Comparison of ENCODE assay signal across 10 cellular contexts in genomic region chr3:174397848-174398247, GRCh38.
DNase-seq lines count a peak whose midpoint lies in the region; ATAC-seq, FAIRE-seq and TF ChIP-seq lines count a peak whose summit lies in the region.
"Had no signal": no experiment of that assay in that cellular context is flagged by ENCODE, and none has a peak within 500 bp of the region (broad histone marks: within the 10 kb centered on the region; RNA-seq: fewer than 3 reads in every experiment).

No MANE protein-coding gene starts in this region.

- no peaks in the 10 kb centered on the region for H3K9me3 ChIP-seq in right atrium auricular region
- H3K9me3 ChIP-seq in right cardiac atrium (ENCODE audit: control insufficient read depth, low read length), result no peaks in the 10 kb centered on the region
- H3K9me3 ChIP-seq in WERI-Rb-1 (ENCODE audit: severe bottlenecking), result no peaks in the 10 kb centered on the region

- DNase-seq in right atrium auricular region (ENCODE audit: low spot score), result no peak
- no peak for DNase-seq in right cardiac atrium
- DNase-seq in glomerular visceral epithelial cell (ENCODE audit: extremely low spot score), result peak; percentile 4
- DNase-seq in NCI-H1436 (lab: John Stamatoyannopoulos, UW), result no peak
- DNase-seq in WERI-Rb-1, result no peak
- no peak for DNase-seq in GM19239 (ENCODE audit: insufficient read length, low spot score)
- DNase-seq: activated naive CD8-positive, alpha-beta T cell treated with anti-CD3 and anti-CD28 coated beads, Interleukin-2, amount 50 U/mL, for 24 hours; stimulated activated CD4-positive, alpha-beta T cell treated with anti-CD3 and anti-CD28 coated beads, Interleukin-1b, Interleukin-23, amount 100 ng/mL, for 48 hours had no signal

- ATAC-seq in right cardiac atrium, result no peak
- no peak for ATAC-seq in SK-N-SH treated with all-trans-retinoic acid at 6 μM for 48 hours
- no peak for ATAC-seq in GM21786 (IDR thresholded peaks at IDR 0.05; ENCODE audit: unreplicated experiment)
- ATAC-seq: activated naive CD8-positive, alpha-beta T cell treated with anti-CD3 and anti-CD28 coated beads, Interleukin-2, amount 50 U/mL, for 24 hours had no signal

- H3K4me1 ChIP-seq in right atrium auricular region (no peaks in the 10 kb centered on the region), right cardiac atrium (ENCODE audit: control insufficient read depth, insufficient read depth, low read length) (no peaks in the 10 kb centered on the region)

- intact Hi-C loops in right cardiac atrium (cut with DNase I), result no loop called here

- H3K36me3 ChIP-seq in right atrium auricular region (no peaks in the 10 kb centered on the region), WERI-Rb-1 (no peaks in the 10 kb centered on the region)

- peak; percentile 13 to 66 for TF ChIP-seq CTCF in right atrium auricular region (IDR thresholded peaks at IDR 0.05)
- no peak for TF ChIP-seq CTCF in WERI-Rb-1 (IDR thresholded peaks at IDR 0.05; ENCODE audit: low read depth, low read length)

- H3K27ac ChIP-seq in right atrium auricular region, result no peak overlapping the region
- H3K27ac ChIP-seq in right cardiac atrium (ENCODE audit: low read length), result no peak overlapping the region
- H3K27ac ChIP-seq in WERI-Rb-1, result no peak overlapping the region

- FAIRE-seq in GM19239 (lab: Jason Lieb, UNC), result no peak

- H3K4me3 ChIP-seq in right atrium auricular region, result no peak overlapping the region
- H3K4me3 ChIP-seq in right cardiac atrium (ENCODE audit: low read length), result no peak overlapping the region
- no peak overlapping the region for H3K4me3 ChIP-seq in WERI-Rb-1 (ENCODE audit: low read depth, low read length)

- no peaks in the 10 kb centered on the region for H3K27me3 ChIP-seq in right atrium auricular region
- no peaks in the 10 kb centered on the region for H3K27me3 ChIP-seq in right cardiac atrium (ENCODE audit: control insufficient read depth, insufficient read depth)
- H3K27me3 ChIP-seq in WERI-Rb-1 (ENCODE audit: insufficient read depth, low read depth, severe bottlenecking), result no peaks in the 10 kb centered on the region

TF ChIP-seq in SK-N-SH treated with all-trans-retinoic acid at 6 μM for 48 hours, 23 proteins besides CTCF, POLR2A, EP300 and RAD21:
- TF ChIP-seq CSRNP3 (CRISPR knock-in tag; IDR thresholded peaks at IDR 0.05), result no peak
- peak; percentile 88 for TF ChIP-seq ZNF8 (CRISPR knock-in tag; IDR thresholded peaks at IDR 0.05)
